ENCODE assay signal across 37 cellular contexts in genomic region chr11:100955318-100955717, GRCh38.
DNase-seq lines count a peak whose midpoint lies in the region; ATAC-seq, FAIRE-seq and TF ChIP-seq lines count a peak whose summit lies in the region.
"Had no signal": no experiment of that assay in that cellular context is flagged by ENCODE, and none has a peak within 500 bp of the region (broad histone marks: within the 10 kb centered on the region; RNA-seq: fewer than 3 reads in every experiment).

No MANE protein-coding gene starts in this region.

- H3K27ac ChIP-seq in cardiac muscle cell (peak overlapping the region; percentile 22), right cardiac atrium (ENCODE audit: low read length) (no peak overlapping the region), right lobe of liver (no peak overlapping the region), HepG2 (ENCODE audit: extremely low read length, insufficient read depth, low read length) (no peak overlapping the region), parathyroid adenoma (peak overlapping the region; percentile 64)
- H3K27ac ChIP-seq: 22Rv1; A549; BLaER1; BLaER1 treated with 17β-estradiol and CSF1 and Interleukin-3, amounts not matched to agents 10 nM and 100 nM; C4-2B had no signal

- no peaks in the 10 kb centered on the region for H3K4me1 Mint-ChIP-seq in nephron progenitor cell
- H3K4me1 Mint-ChIP-seq: CD14-positive monocyte; CD4-positive, alpha-beta memory T cell; CD4-positive, CD25-positive, alpha-beta regulatory T cell; CD8-positive, alpha-beta memory T cell had no signal

- no peak for ATAC-seq in right cardiac atrium
- ATAC-seq in right lobe of liver: peak in 3 of 4 donors; percentile 49 to 62 (median 58)
- ATAC-seq in HepG2: no peak
- ATAC-seq in left lobe of liver: peak; percentile 39
- ATAC-seq: A549; CD8-positive, alpha-beta T cell had no signal

- no peak for FAIRE-seq in HepG2 (lab: Jason Lieb, UNC)
- FAIRE-seq: A204.1, A549, D721Med had no signal

- no peak overlapping the region for H3K4me2 ChIP-seq in HepG2 (ENCODE audit: low read depth, low read length)
- no peak overlapping the region for H3K4me2 ChIP-seq in parathyroid adenoma (ENCODE audit: low read length)
- H3K4me2 ChIP-seq: A549; BLaER1; BLaER1 treated with 17β-estradiol and CSF1 and Interleukin-3, amounts not matched to agents 10 nM and 100 nM had no signal

- CTCF ChIA-PET in HepG2 (lab: Yijun Ruan, JAX; ENCODE audit: low intra/inter-chr PET ratio, low total read pairs): no interaction called here

- no peaks in the 10 kb centered on the region for H3K9me3 Mint-ChIP-seq in nephron progenitor cell
- H3K9me3 Mint-ChIP-seq: CD4-positive, alpha-beta T cell; CD8-positive, alpha-beta T cell had no signal

- peaks cover 5% of the 10 kb centered on the region for H3K36me3 Mint-ChIP-seq in nephron progenitor cell (ENCODE audit: low read depth)
- H3K36me3 Mint-ChIP-seq: CD14-positive monocyte; CD4-positive, alpha-beta memory T cell; CD4-positive, CD25-positive, alpha-beta regulatory T cell; CD8-positive, alpha-beta memory T cell; CD8-positive, alpha-beta T cell had no signal

- 94% methylated on average over 1 of the region's 1 CpG for WGBS in right cardiac atrium
- WGBS in right lobe of liver (ENCODE audit: insufficient coverage, low coverage, low lambda C conversion rate, missing lambda C conversion rate): 0% methylated on average over 1 of the region's 1 CpG
- 80% methylated on average over 1 of the region's 1 CpG for WGBS in HepG2 (ENCODE audit: low lambda C conversion rate)

- no peak for TF ChIP-seq CTCF in cardiac muscle cell (IDR thresholded peaks at IDR 0.05; ENCODE audit: low read depth, low read length)
- no peak for TF ChIP-seq CTCF in right lobe of liver (IDR thresholded peaks at IDR 0.05)
- TF ChIP-seq CTCF in HepG2 (CRISPR knock-in tag; IDR thresholded peaks at IDR 0.05): no peak
- no peak for TF ChIP-seq CTCF in parathyroid adenoma (IDR thresholded peaks at IDR 0.05)
- no peak for TF ChIP-seq CTCF in nephron progenitor cell (IDR thresholded peaks at IDR 0.05)

- H3K9me3 ChIP-seq in cardiac muscle cell (ENCODE audit: low read depth) (no peaks in the 10 kb centered on the region), right cardiac atrium (ENCODE audit: control insufficient read depth, low read length) (no peaks in the 10 kb centered on the region), right lobe of liver (no peaks in the 10 kb centered on the region), HepG2 (ENCODE audit: low read length) (no peaks in the 10 kb centered on the region), parathyroid adenoma (ENCODE audit: control insufficient read depth, low read length) (no peaks in the 10 kb centered on the region)
- H3K9me3 ChIP-seq: A549; BE2C; BLaER1; BLaER1 treated with 17β-estradiol and CSF1 and Interleukin-3, amounts not matched to agents 10 nM and 100 nM; Caco-2 had no signal

- no peak overlapping the region for H3K27ac Mint-ChIP-seq in nephron progenitor cell
- H3K27ac Mint-ChIP-seq: B cell; CD14-positive monocyte; CD4-positive, alpha-beta memory T cell; CD4-positive, alpha-beta T cell; CD4-positive, CD25-positive, alpha-beta regulatory T cell; CD8-positive, alpha-beta T cell had no signal

- no peak for DNase-seq in cardiac muscle cell (ENCODE audit: low read depth in 1 of 2, low spot score in 1 of 2)
- no peak for DNase-seq in right cardiac atrium
- no peak for DNase-seq in right lobe of liver
- DNase-seq in HepG2 (ENCODE audit: low spot score): no peak
- no peak for DNase-seq in left lobe of liver (ENCODE audit: low spot score)
- no peak for DNase-seq in nephron progenitor cell
- DNase-seq in H7: no peak
- DNase-seq: 8988T; ACHN; AML-193; BE2C; C1 segment of cervical spinal cord; Caco-2; Calu3; CD4-positive, alpha-beta memory T cell; CD4-positive, alpha-beta T cell; CD4-positive, CD25-positive, alpha-beta regulatory T cell; CD8-positive, alpha-beta memory T cell; CD8-positive, alpha-beta T cell; COR-L47; DMS 273 treated with DMSO at 0.1 percent for 48 hours; DMS153; DMS53; DMS79; DMS79 treated with DMSO at 0.1 percent for 48 hours; DND-41; EL had no signal

- POLR2A ChIA-PET in HepG2 (lab: Yijun Ruan, JAX): no interaction called here

- H2AFZ ChIP-seq in HepG2 (ENCODE audit: low read length): no peak overlapping the region
- no peak overlapping the region for H2AFZ ChIP-seq in parathyroid adenoma

- TF ChIP-seq RAD21 in HepG2 (CRISPR knock-in tag; IDR thresholded peaks at IDR 0.05): no peak

- TF ChIP-seq POLR2A in right lobe of liver (IDR thresholded peaks at IDR 0.05) (no peak), HepG2 (IDR thresholded peaks at IDR 0.05; ENCODE audit: insufficient read depth in 1 of 2, low read depth in 2 of 2, low read length in 2 of 2) (no peak)

- no peaks in the 10 kb centered on the region for H3K27me3 Mint-ChIP-seq in nephron progenitor cell (ENCODE audit: low read depth, poor library complexity)
- H3K27me3 Mint-ChIP-seq: B cell; CD4-positive, alpha-beta memory T cell; CD4-positive, alpha-beta T cell; CD4-positive, CD25-positive, alpha-beta regulatory T cell; CD8-positive, alpha-beta memory T cell had no signal

- no peaks in the 10 kb centered on the region for H4K20me1 ChIP-seq in HepG2 (ENCODE audit: insufficient read depth, low read length)
- H4K20me1 ChIP-seq: BLaER1; BLaER1 treated with 17β-estradiol and CSF1 and Interleukin-3, amounts not matched to agents 10 nM and 100 nM had no signal

- H3K27me3 ChIP-seq in cardiac muscle cell (no peaks in the 10 kb centered on the region), right cardiac atrium (ENCODE audit: control insufficient read depth, insufficient read depth) (no peaks in the 10 kb centered on the region), right lobe of liver (no peaks in the 10 kb centered on the region), HepG2 (ENCODE audit: control insufficient read depth in 1 of 2, insufficient read depth in 2 of 2, low read length in 2 of 2) (no peaks in the 10 kb centered on the region), parathyroid adenoma (ENCODE audit: control insufficient read depth, insufficient read depth, low read length) (no peaks in the 10 kb centered on the region), H7 (ENCODE audit: control insufficient read depth, insufficient read depth, low read length) (no peaks in the 10 kb centered on the region)
- H3K27me3 ChIP-seq: BE2C; BLaER1; BLaER1 treated with 17β-estradiol and CSF1 and Interleukin-3, amounts not matched to agents 10 nM and 100 nM had no signal

- H3K4me1 ChIP-seq in cardiac muscle cell (ENCODE audit: low read depth): peaks cover 3% of the 10 kb centered on the region
- no peaks in the 10 kb centered on the region for H3K4me1 ChIP-seq in right cardiac atrium (ENCODE audit: control insufficient read depth, insufficient read depth, low read length)
- no peaks in the 10 kb centered on the region for H3K4me1 ChIP-seq in right lobe of liver
- H3K4me1 ChIP-seq in HepG2 (ENCODE audit: insufficient read depth, low read length): no peaks in the 10 kb centered on the region
- peaks cover 5% of the 10 kb centered on the region for H3K4me1 ChIP-seq in parathyroid adenoma
- H3K4me1 ChIP-seq: A549; BE2C; BLaER1; BLaER1 treated with 17β-estradiol and CSF1 and Interleukin-3, amounts not matched to agents 10 nM and 100 nM; Caco-2 had no signal

- H3K9ac ChIP-seq in HepG2 (ENCODE audit: insufficient read depth, low read depth, low read length) (no peak overlapping the region), parathyroid adenoma (no peak overlapping the region)
- H3K9ac ChIP-seq: BLaER1; BLaER1 treated with 17β-estradiol and CSF1 and Interleukin-3, amounts not matched to agents 10 nM and 100 nM had no signal

- H3K79me2 ChIP-seq in HepG2 (ENCODE audit: insufficient read depth, low read length) (no peaks in the 10 kb centered on the region), parathyroid adenoma (no peaks in the 10 kb centered on the region)

- in situ Hi-C loops in HepG2 (cut with HindIII; ENCODE audit: extremely low pct_ligation_motif_present, low pct_unique_long_range_greater_than_20kb): no loop called here

- intact Hi-C loops in right cardiac atrium (cut with DNase I): no loop called here
- intact Hi-C loops in right lobe of liver (cut with DNase I): no loop called here
- intact Hi-C loops in HepG2 (cut with micrococcal nuclease; ENCODE audit: unreplicated experiment): no loop called here

- no peak for TF ChIP-seq EP300 in HepG2 (IDR thresholded peaks at IDR 0.05; ENCODE audit: low read depth in 2 of 2, low read length in 2 of 2)
- TF ChIP-seq EP300 in HepG2 (CRISPR knock-in tag; IDR thresholded peaks at IDR 0.05; ENCODE audit: borderline replicate concordance): no peak

- BruUV-seq in HepG2 (replicated peaks; lab: Mats Ljungman, UMichigan): no TSS peak

- H3K36me3 ChIP-seq in cardiac muscle cell (peaks cover 8% of the 10 kb centered on the region), right lobe of liver (peaks cover 0 to under 1% (median 0%) of the 10 kb centered on the region in 4 donors), HepG2 (replicated peaks in 1 of 2; ENCODE audit: control insufficient read depth in 1 of 2, insufficient read depth in 2 of 2, low read length in 2 of 2) (no peaks in the 10 kb centered on the region), parathyroid adenoma (ENCODE audit: control insufficient read depth, insufficient read depth, low read length) (no peaks in the 10 kb centered on the region), H7 (replicated peaks; ENCODE audit: control insufficient read depth, insufficient read depth, low read length) (no peaks in the 10 kb centered on the region)
- H3K36me3 ChIP-seq: BE2C, BLaER1 had no signal

- H3K4me3 Mint-ChIP-seq in nephron progenitor cell: no peak overlapping the region
- H3K4me3 Mint-ChIP-seq: B cell; CD14-positive monocyte; CD4-positive, alpha-beta memory T cell; CD4-positive, alpha-beta T cell; CD4-positive, CD25-positive, alpha-beta regulatory T cell; CD8-positive, alpha-beta memory T cell; CD8-positive, alpha-beta T cell had no signal

- no peak overlapping the region for H3K4me3 ChIP-seq in cardiac muscle cell
- H3K4me3 ChIP-seq in right cardiac atrium (ENCODE audit: low read length): no peak overlapping the region
- H3K4me3 ChIP-seq in right lobe of liver: no peak overlapping the region
- no peak overlapping the region for H3K4me3 ChIP-seq in HepG2 (replicated peaks in 1 of 3; ENCODE audit: insufficient read depth in 1 of 3, low read depth in 2 of 3, low read length in 3 of 3)
- no peak overlapping the region for H3K4me3 ChIP-seq in parathyroid adenoma (ENCODE audit: low read depth, low read length)
- no peak overlapping the region for H3K4me3 ChIP-seq in H7 (ENCODE audit: insufficient read depth, low read depth, low read length)
- H3K4me3 ChIP-seq: A549; BLaER1; BLaER1 treated with 17β-estradiol and CSF1 and Interleukin-3, amounts not matched to agents 10 nM and 100 nM had no signal

TF ChIP-seq in HepG2, 621 proteins besides CTCF, POLR2A, EP300 and RAD21:
- no peak for TF ChIP-seq ZNF782 (CRISPR knock-in tag; IDR thresholded peaks at IDR 0.05; ENCODE audit: borderline replicate concordance)
- TF ChIP-seq RBAK (CRISPR knock-in tag; IDR thresholded peaks at IDR 0.05): no peak
- TF ChIP-seq SAP130 (CRISPR knock-in tag; IDR thresholded peaks at IDR 0.05; ENCODE audit: low read depth): no peak

Comparison
In these comparisons a context has a peak if more than half of its experiments do, and no peak if none do; other contexts are left out.
1. H3K27ac ChIP-seq: peak in cardiac muscle cell (single experiment) and parathyroid adenoma (single experiment); none in right cardiac atrium (single experiment), right lobe of liver (0 of 3) and HepG2 (single experiment).
2. ATAC-seq: peak in right lobe of liver (3 of 4) and left lobe of liver (single experiment); none in right cardiac atrium (0 of 2) and HepG2 (single experiment).